In genomic region chr19:46630806-46631205, GRCh38 we compare ENCODE assay signal across 26 cellular contexts. TPM values are rescaled to one million over a fixed set of nuclear protein-coding genes. Genes with fewer than 3 reads are reported as not detected.
DNase-seq lines count a peak whose midpoint lies in the region; ATAC-seq and TF ChIP-seq lines count a peak whose summit lies in the region.
"Had no signal": no experiment of that assay in that cellular context is flagged by ENCODE, and none has a peak within 500 bp of the region (broad histone marks: within the 10 kb centered on the region; RNA-seq: fewer than 3 reads in every experiment).

No MANE protein-coding gene starts in this region.

- H3K4ac ChIP-seq in trophoblast cell (ENCODE audit: low read depth, low read length): no peak overlapping the region

- no peak overlapping the region for H2AK5ac ChIP-seq in trophoblast cell (ENCODE audit: low read length)

- H3K18ac ChIP-seq in trophoblast cell (ENCODE audit: low read length): no peak overlapping the region

- TF ChIP-seq CTCF in HFFc6 (IDR thresholded peaks at IDR 0.05) (no peak), RWPE2 (IDR thresholded peaks at IDR 0.05; ENCODE audit: poor library complexity, severe bottlenecking) (no peak), brain (conservative IDR thresholded peaks at IDR 0.05) (no peak)

- no peak overlapping the region for H3K4me2 ChIP-seq in trophoblast cell (ENCODE audit: low read length)

- H3K9ac ChIP-seq in trophoblast cell (ENCODE audit: low read length): no peak overlapping the region

- H3K36me3 Mint-ChIP-seq in HFFc6 (ENCODE audit: low read depth): no peaks in the 10 kb centered on the region
- no peaks in the 10 kb centered on the region for H3K36me3 Mint-ChIP-seq in brain
- no peaks in the 10 kb centered on the region for H3K36me3 Mint-ChIP-seq in activated naive CD4-positive, alpha-beta T cell treated with anti-CD3 and anti-CD28 coated beads, Interleukin-2, amount 10 ng/mL, durations not matched to agents 7 days and 5 days
- H3K36me3 Mint-ChIP-seq: CD8-positive, alpha-beta T cell; stimulated activated effector memory CD8-positive, alpha-beta T cell treated with anti-CD3 and anti-CD28 coated beads, Interleukin-12 subunit alpha, Interleukin-12 subunit beta, amount 100 ng/mL, for 72 hours had no signal

- peak overlapping the region; percentile 71; the same call in 1 of the 2 replicates for H3K27ac Mint-ChIP-seq in HFFc6
- peak overlapping the region in 3 of 5 experiments; percentile 26 to 92 (median 36) for H3K27ac Mint-ChIP-seq in brain
- no peak overlapping the region for H3K27ac Mint-ChIP-seq in activated naive CD4-positive, alpha-beta T cell treated with anti-CD3 and anti-CD28 coated beads, Interleukin-2, amount 10 ng/mL, durations not matched to agents 7 days and 5 days
- H3K27ac Mint-ChIP-seq: activated T-cell treated with anti-CD3 and anti-CD28 coated beads, Interleukin-2, amount 50 U/mL, for 24 hours; CD8-positive, alpha-beta T cell; stimulated activated effector memory CD8-positive, alpha-beta T cell treated with anti-CD3 and anti-CD28 coated beads, Interleukin-12 subunit alpha, Interleukin-12 subunit beta, amount 100 ng/mL, for 72 hours had no signal

- H3K27ac ChIP-seq in RWPE2 (ENCODE audit: poor library complexity, severe bottlenecking) (no peak overlapping the region), trophoblast cell (ENCODE audit: low read depth, low read length) (no peak overlapping the region)
- H3K27ac ChIP-seq: thyroid gland had no signal

- no peak overlapping the region for H3K4me3 Mint-ChIP-seq in HFFc6
- peak overlapping the region in 2 of 5 experiments; percentile 18 to 37 for H3K4me3 Mint-ChIP-seq in brain
- no peak overlapping the region for H3K4me3 Mint-ChIP-seq in activated naive CD4-positive, alpha-beta T cell treated with anti-CD3 and anti-CD28 coated beads, Interleukin-2, amount 10 ng/mL, durations not matched to agents 7 days and 5 days
- H3K4me3 Mint-ChIP-seq: activated T-cell treated with anti-CD3 and anti-CD28 coated beads, Interleukin-2, amount 50 U/mL, for 24 hours; CD8-positive, alpha-beta T cell; stimulated activated effector memory CD8-positive, alpha-beta T cell treated with anti-CD3 and anti-CD28 coated beads, Interleukin-12 subunit alpha, Interleukin-12 subunit beta, amount 100 ng/mL, for 72 hours had no signal

- H3K23ac ChIP-seq in trophoblast cell (ENCODE audit: low read length): no peak overlapping the region

- no peaks in the 10 kb centered on the region for H3K36me3 ChIP-seq in RWPE2 (ENCODE audit: low read depth)
- H3K36me3 ChIP-seq in trophoblast cell (ENCODE audit: control insufficient read depth in 1 of 2, insufficient read depth in 2 of 2, low read length in 2 of 2): no peaks in the 10 kb centered on the region
- H3K36me3 ChIP-seq: thyroid gland had no signal

- no peak overlapping the region for H2BK120ac ChIP-seq in trophoblast cell (ENCODE audit: insufficient read depth, low read length, poor library complexity)

- H3K79me1 ChIP-seq in trophoblast cell (ENCODE audit: low read length): no peaks in the 10 kb centered on the region

- H3K27me3 Mint-ChIP-seq in HFFc6 (ENCODE audit: insufficient read depth) (no peaks in the 10 kb centered on the region; the same call in 1 of the 2 replicates), brain (peaks cover 20% of the 10 kb centered on the region)
- H3K27me3 Mint-ChIP-seq in activated naive CD4-positive, alpha-beta T cell treated with anti-CD3 and anti-CD28 coated beads, Interleukin-2, amount 10 ng/mL, durations not matched to agents 7 days and 5 days: peaks cover 52% of the 10 kb centered on the region
- H3K27me3 Mint-ChIP-seq: activated T-cell treated with anti-CD3 and anti-CD28 coated beads, Interleukin-2, amount 50 U/mL, for 24 hours had no signal

- CTCF ChIA-PET in activated naive CD4-positive, alpha-beta T cell treated with anti-CD3 and anti-CD28 coated beads, Interleukin-2, amount 10 ng/mL, durations not matched to agents 7 days and 5 days (lab: Charles Lee): interaction anchor here (1.0 to 2.5 kb wide), 4 partner anchors 8 to 31 kb away, joined by 4 to 12 read pairs (median 6); no protein-coding TSS in a partner anchor

- no peak overlapping the region for H4K91ac ChIP-seq in trophoblast cell (ENCODE audit: low read depth, low read length)

- no peak overlapping the region for H2AFZ ChIP-seq in trophoblast cell (ENCODE audit: insufficient read depth, low read length, poor library complexity)

- H4K8ac ChIP-seq in trophoblast cell (ENCODE audit: low read depth, low read length): no peak overlapping the region

- H3K4me1 ChIP-seq in RWPE2 (ENCODE audit: insufficient read depth, poor library complexity, severe bottlenecking) (peaks cover 8% of the 10 kb centered on the region), trophoblast cell (ENCODE audit: control insufficient read depth in 1 of 2, insufficient read depth in 2 of 2, low read length in 2 of 2) (peaks cover 16 to 18% of the 10 kb centered on the region in 2 experiments)

- H3K4me1 Mint-ChIP-seq in HFFc6 (ENCODE audit: low read depth) (peaks cover 32% of the 10 kb centered on the region), brain (peaks cover 40% of the 10 kb centered on the region)
- H3K4me1 Mint-ChIP-seq in activated naive CD4-positive, alpha-beta T cell treated with anti-CD3 and anti-CD28 coated beads, Interleukin-2, amount 10 ng/mL, durations not matched to agents 7 days and 5 days: peaks cover 28% of the 10 kb centered on the region

- H4K12ac ChIP-seq in trophoblast cell (ENCODE audit: low read depth, low read length): peak overlapping the region; percentile 31

- H3K79me2 ChIP-seq in trophoblast cell (ENCODE audit: control insufficient read depth, insufficient read depth, low read length, poor library complexity): no peaks in the 10 kb centered on the region

- H3K14ac ChIP-seq in trophoblast cell (ENCODE audit: low read length): no peak overlapping the region

- no peak for ATAC-seq in RWPE2 (ENCODE audit: low read depth)
- ATAC-seq in GM21360 (IDR thresholded peaks at IDR 0.05; ENCODE audit: unreplicated experiment): no peak
- no peak for ATAC-seq in GM18517 (IDR thresholded peaks at IDR 0.05; ENCODE audit: unreplicated experiment)
- ATAC-seq: CD8-positive, alpha-beta T cell; GM12878; left colon; Panc1; stimulated activated effector memory CD8-positive, alpha-beta T cell treated with anti-CD3 and anti-CD28 coated beads, Interleukin-12 subunit alpha, Interleukin-12 subunit beta, amount 100 ng/mL, for 72 hours had no signal

- H3K9me3 ChIP-seq in RWPE2 (ENCODE audit: severe bottlenecking) (no peaks in the 10 kb centered on the region), trophoblast cell (ENCODE audit: insufficient read depth, low read depth, low read length) (no peaks in the 10 kb centered on the region)
- H3K9me3 ChIP-seq: thyroid gland had no signal

- H3K27me3 ChIP-seq in RWPE2 (ENCODE audit: insufficient read depth, poor library complexity, severe bottlenecking) (peaks cover 10% of the 10 kb centered on the region), trophoblast cell (ENCODE audit: insufficient read depth, low read length) (peaks cover 10% of the 10 kb centered on the region)

- no peak overlapping the region for H3K4me3 ChIP-seq in RWPE2 (ENCODE audit: severe bottlenecking)
- no peak overlapping the region for H3K4me3 ChIP-seq in trophoblast cell (ENCODE audit: low read depth, low read length)
- H3K4me3 ChIP-seq: GM12878, thyroid gland had no signal

- no CpG with 5 or more reads among the region's 8 CpGs for WGBS in trophoblast cell (ENCODE audit: extremely low coverage, insufficient coverage, insufficient read length)

- no peak overlapping the region for H2BK5ac ChIP-seq in trophoblast cell (ENCODE audit: low read depth, low read length, poor library complexity)

- no peaks in the 10 kb centered on the region for H3K9me3 Mint-ChIP-seq in HFFc6
- peaks cover 0 to 2% (median 0%) of the 10 kb centered on the region in 5 experiments for H3K9me3 Mint-ChIP-seq in brain
- no peaks in the 10 kb centered on the region for H3K9me3 Mint-ChIP-seq in activated naive CD4-positive, alpha-beta T cell treated with anti-CD3 and anti-CD28 coated beads, Interleukin-2, amount 10 ng/mL, durations not matched to agents 7 days and 5 days
- H3K9me3 Mint-ChIP-seq: activated T-cell treated with anti-CD3 and anti-CD28 coated beads, Interleukin-2, amount 50 U/mL, for 24 hours; CD8-positive, alpha-beta T cell; nephron progenitor cell; stimulated activated effector memory CD8-positive, alpha-beta T cell treated with anti-CD3 and anti-CD28 coated beads, Interleukin-12 subunit alpha, Interleukin-12 subunit beta, amount 100 ng/mL, for 72 hours had no signal

- no peak for DNase-seq in HFFc6
- DNase-seq in RWPE2 (ENCODE audit: low spot score): peak; percentile 36
- no peak for DNase-seq in trophoblast cell
- no peak for DNase-seq in activated naive CD4-positive, alpha-beta T cell treated with anti-CD3 and anti-CD28 coated beads, Interleukin-2, amount 10 ng/mL, durations not matched to agents 7 days and 5 days
- DNase-seq: activated naive CD4-positive, alpha-beta T cell; activated T-cell treated with anti-CD3 and anti-CD28 coated beads, Interleukin-2, amount 50 U/mL, for 24 hours; CD8-positive, alpha-beta T cell; head of caudate nucleus; left colon; NCI-H1092 treated with DMSO at 0.1 percent for 48 hours; NCI-H1930; NCI-H345; nephron progenitor cell; thyroid gland had no signal

- no peak overlapping the region for H2BK12ac ChIP-seq in trophoblast cell (ENCODE audit: low read length)

RNA-seq across cellular contexts. Expression of gene GNG8, which starts 5.2 kb away (rescaled TPM):
- total RNA-seq in HFFc6 (2021; fragmentation: NEBNext Ultra II Directional; extraction: Animal tissue kit (Norgen Biotek cat#: 25700)): not detected
- polyA plus RNA-seq in brain (ENCODE audit: insufficient read depth, low read depth, low replicate concordance): 12.7 TPM
- 2.0 TPM in 1 of 2 replicates, not detected in the other for polyA plus RNA-seq in trophoblast cell (2013)
- total RNA-seq: cardiac septum; CD8-positive, alpha-beta T cell; dermis microvascular lymphatic vessel endothelial cell; endothelial cell of umbilical vein; GM12878; left colon; mononuclear cell; posterior vena cava; SK-MEL-5; thyroid gland had no signal
- polyA plus RNA-seq: endothelial cell of umbilical vein had no signal

RNA-seq across cellular contexts. Expression of gene PTGIR, which starts 5.9 kb away (rescaled TPM):
- total RNA-seq in HFFc6 (2021; fragmentation: NEBNext Ultra II Directional; extraction: Animal tissue kit (Norgen Biotek cat#: 25700)): 10 to 100 TPM; 16.0 to 26.6 (median 17.9) TPM
- 0.80 TPM for polyA plus RNA-seq in brain (ENCODE audit: insufficient read depth, low read depth, low replicate concordance)
- polyA plus RNA-seq in trophoblast cell (2013): 0.57 and 0.64 TPM in 2 replicates
- total RNA-seq: dermis microvascular lymphatic vessel endothelial cell, SK-MEL-5 had no signal

RNA-seq across cellular contexts. Expression of gene CALM3, which starts 29.7 kb away (rescaled TPM):
- 100 to 1,000 TPM; 445 to 561 (median 538) TPM for total RNA-seq in HFFc6 (2021; fragmentation: NEBNext Ultra II Directional; extraction: Animal tissue kit (Norgen Biotek cat#: 25700))
- polyA plus RNA-seq in brain (ENCODE audit: insufficient read depth, low read depth, low replicate concordance): 789 TPM
- polyA plus RNA-seq in trophoblast cell (2013): 312 and 341 TPM in 2 replicates

RNA-seq across cellular contexts. Expression of gene DACT3, which starts 30.2 kb away (rescaled TPM):
- total RNA-seq in HFFc6 (2021; fragmentation: NEBNext Ultra II Directional; extraction: Animal tissue kit (Norgen Biotek cat#: 25700)): 10 to 100 TPM; 12.6 to 17.2 (median 15.5) TPM
- 27.4 TPM for polyA plus RNA-seq in brain (ENCODE audit: insufficient read depth, low read depth, low replicate concordance)
- 13.8 and 15.5 TPM in 2 replicates for polyA plus RNA-seq in trophoblast cell (2013)
- total RNA-seq: CD8-positive, alpha-beta T cell had no signal
